16 cellular contexts compared by ENCODE assay signal in genomic region chr1:70401974-70402373, GRCh38. TPM values are rescaled to one million over a fixed set of nuclear protein-coding genes. Genes with fewer than 3 reads are reported as not detected.
DNase-seq lines count a peak whose midpoint lies in the region; ATAC-seq and TF ChIP-seq lines count a peak whose summit lies in the region.
"Had no signal": no experiment of that assay in that cellular context is flagged by ENCODE, and none has a peak within 500 bp of the region (broad histone marks: within the 10 kb centered on the region; RNA-seq: fewer than 3 reads in every experiment).

No MANE protein-coding gene starts in this region.

- H3K36me3 Mint-ChIP-seq in memory B cell (no peaks in the 10 kb centered on the region), H9 (ENCODE audit: insufficient read depth in 1 of 3, low read depth in 3 of 3) (no peaks in the 10 kb centered on the region; a peak in 1 of 7 replicates)
- H3K36me3 Mint-ChIP-seq in naive thymus-derived CD4-positive, alpha-beta T cell: no peaks in the 10 kb centered on the region
- H3K36me3 Mint-ChIP-seq: CD4-positive, CD25-positive, alpha-beta regulatory T cell; CD8-positive, alpha-beta T cell had no signal

- H3K18ac ChIP-seq in trophoblast cell (ENCODE audit: low read length) (no peak overlapping the region), H9 (ENCODE audit: insufficient read length, low read depth, low read length) (no peak overlapping the region)

- H3K23ac ChIP-seq in trophoblast cell (ENCODE audit: low read length): no peak overlapping the region
- H3K23ac ChIP-seq in H9 (ENCODE audit: insufficient read length, low read depth, low read length): no peak overlapping the region

- H4K8ac ChIP-seq in trophoblast cell (ENCODE audit: low read depth, low read length) (no peak overlapping the region), H9 (replicated peaks; ENCODE audit: insufficient read length, low read depth, low read length) (no peak overlapping the region)

- no peaks in the 10 kb centered on the region for H3K36me3 ChIP-seq in naive thymus-derived CD4-positive, alpha-beta T cell (ENCODE audit: control insufficient read depth in 2 of 3, insufficient read depth in 3 of 3, low read length in 3 of 3)
- H3K36me3 ChIP-seq in trophoblast cell (ENCODE audit: control insufficient read depth in 1 of 2, insufficient read depth in 2 of 2, low read length in 2 of 2): no peaks in the 10 kb centered on the region
- H3K36me3 ChIP-seq: BLaER1 had no signal

- H3K27me3 ChIP-seq in naive thymus-derived CD4-positive, alpha-beta T cell (ENCODE audit: control insufficient read depth in 2 of 2, insufficient read depth in 2 of 2, low read length in 2 of 2): no peaks in the 10 kb centered on the region
- H3K27me3 ChIP-seq in trophoblast cell (ENCODE audit: insufficient read depth, low read length) (no peaks in the 10 kb centered on the region), H9 (ENCODE audit: insufficient read depth, low read length) (no peaks in the 10 kb centered on the region)
- H3K27me3 ChIP-seq: BLaER1 had no signal

- H3K9ac ChIP-seq in trophoblast cell (ENCODE audit: low read length): no peak overlapping the region
- no peak overlapping the region for H3K9ac ChIP-seq in H9 (ENCODE audit: extremely low read depth, insufficient read length, low read length)
- H3K9ac ChIP-seq: BLaER1, GM23248 had no signal

- no peak overlapping the region for H3K27ac ChIP-seq in naive thymus-derived CD4-positive, alpha-beta T cell (ENCODE audit: low read depth, low read length)
- no peak overlapping the region for H3K27ac ChIP-seq in trophoblast cell (ENCODE audit: low read depth, low read length)
- H3K27ac ChIP-seq in H9 (ENCODE audit: insufficient read length, low read depth, low read length): no peak overlapping the region
- H3K27ac ChIP-seq: BLaER1, C4-2B, GM23248 had no signal

- H3K4me3 Mint-ChIP-seq in memory B cell (no peak overlapping the region), H9 (no peak overlapping the region)
- no peak overlapping the region for H3K4me3 Mint-ChIP-seq in naive thymus-derived CD4-positive, alpha-beta T cell
- H3K4me3 Mint-ChIP-seq: CD4-positive, CD25-positive, alpha-beta regulatory T cell; CD8-positive, alpha-beta T cell had no signal

- H3K27ac Mint-ChIP-seq in memory B cell (no peak overlapping the region), H9 (no peak overlapping the region)
- no peak overlapping the region for H3K27ac Mint-ChIP-seq in naive thymus-derived CD4-positive, alpha-beta T cell
- H3K27ac Mint-ChIP-seq: CD4-positive, CD25-positive, alpha-beta regulatory T cell; CD8-positive, alpha-beta T cell had no signal

- POLR2A ChIA-PET in naive thymus-derived CD4-positive, alpha-beta T cell (lab: Charles Lee): no interaction called here

- H2BK5ac ChIP-seq in trophoblast cell (ENCODE audit: low read depth, low read length, poor library complexity) (no peak overlapping the region), H9 (ENCODE audit: insufficient read length, low read length) (no peak overlapping the region)

- no peaks in the 10 kb centered on the region for H3K4me1 ChIP-seq in naive thymus-derived CD4-positive, alpha-beta T cell (ENCODE audit: control insufficient read depth in 2 of 2, insufficient read depth in 2 of 2, low read length in 2 of 2)
- no peaks in the 10 kb centered on the region for H3K4me1 ChIP-seq in trophoblast cell (ENCODE audit: control insufficient read depth in 1 of 2, insufficient read depth in 2 of 2, low read length in 2 of 2)
- no peaks in the 10 kb centered on the region for H3K4me1 ChIP-seq in H9 (ENCODE audit: insufficient read depth, low read length)
- H3K4me1 ChIP-seq: BLaER1, Caco-2 had no signal

- no peak overlapping the region for H4K12ac ChIP-seq in trophoblast cell (ENCODE audit: low read depth, low read length)

- H3K4me3 ChIP-seq in naive thymus-derived CD4-positive, alpha-beta T cell (ENCODE audit: low read length): no peak overlapping the region
- no peak overlapping the region for H3K4me3 ChIP-seq in trophoblast cell (ENCODE audit: low read depth, low read length)
- H3K4me3 ChIP-seq: BLaER1, GM23248 had no signal

- H3K79me1 ChIP-seq in trophoblast cell (ENCODE audit: low read length) (no peaks in the 10 kb centered on the region), H9 (ENCODE audit: insufficient read depth, low read depth, low read length, poor library complexity, severe bottlenecking) (no peaks in the 10 kb centered on the region)

- H3K56ac ChIP-seq in H9 (ENCODE audit: insufficient read length, low read depth, low read length): no peak overlapping the region

- no peaks in the 10 kb centered on the region for H3K23me2 ChIP-seq in H9 (ENCODE audit: insufficient read length, low read depth, low read length, poor library complexity, severe bottlenecking)

- TF ChIP-seq CTCF in H9 (conservative IDR thresholded peaks at IDR 0.05): no peak

- H3K4me1 Mint-ChIP-seq in memory B cell: no peaks in the 10 kb centered on the region
- no peaks in the 10 kb centered on the region for H3K4me1 Mint-ChIP-seq in naive thymus-derived CD4-positive, alpha-beta T cell
- peaks cover 5 to 15% of the 10 kb centered on the region in 2 experiments for H3K4me1 Mint-ChIP-seq in H9
- H3K4me1 Mint-ChIP-seq: CD4-positive, CD25-positive, alpha-beta regulatory T cell had no signal

- H4K20me1 ChIP-seq in H9 (ENCODE audit: control insufficient read depth, insufficient read depth, insufficient read length): no peaks in the 10 kb centered on the region
- H4K20me1 ChIP-seq: BLaER1 had no signal

- H2AK5ac ChIP-seq in trophoblast cell (ENCODE audit: low read length) (no peak overlapping the region), H9 (ENCODE audit: insufficient read length, low read length) (no peak overlapping the region)

- DNase-seq in memory B cell (ENCODE audit: low spot score in 2 of 2): no peak
- DNase-seq in naive thymus-derived CD4-positive, alpha-beta T cell: no peak
- no peak for DNase-seq in trophoblast cell
- no peak for DNase-seq in H9
- DNase-seq: Caco-2; CD4-positive, CD25-positive, alpha-beta regulatory T cell; CD8-positive, alpha-beta T cell; DMS153; DND-41; GM23248; H7 had no signal

- no peaks in the 10 kb centered on the region for H3K9me3 ChIP-seq in naive thymus-derived CD4-positive, alpha-beta T cell (ENCODE audit: control insufficient read depth in 2 of 3, low read length in 3 of 3)
- no peaks in the 10 kb centered on the region for H3K9me3 ChIP-seq in trophoblast cell (ENCODE audit: insufficient read depth, low read depth, low read length)
- no peaks in the 10 kb centered on the region for H3K9me3 ChIP-seq in H9 (ENCODE audit: control insufficient read depth, low read depth, low read length)
- H3K9me3 ChIP-seq: BLaER1, Caco-2 had no signal

- H3K4ac ChIP-seq in trophoblast cell (ENCODE audit: low read depth, low read length): no peak overlapping the region
- H3K4ac ChIP-seq in H9 (ENCODE audit: low read depth, low read length): no peak overlapping the region

- no peak overlapping the region for H2AFZ ChIP-seq in trophoblast cell (ENCODE audit: insufficient read depth, low read length, poor library complexity)
- H2AFZ ChIP-seq in H9 (ENCODE audit: low read length): no peak overlapping the region
- H2AFZ ChIP-seq: GM23248 had no signal

- no peak overlapping the region for H2BK120ac ChIP-seq in trophoblast cell (ENCODE audit: insufficient read depth, low read length, poor library complexity)
- H2BK120ac ChIP-seq in H9 (ENCODE audit: low read depth, low read length, poor library complexity, severe bottlenecking): no peak overlapping the region

- ATAC-seq in GM18867 (IDR thresholded peaks at IDR 0.05; ENCODE audit: unreplicated experiment): peak; percentile 44
- peak; percentile 70 for ATAC-seq in HG03175 (IDR thresholded peaks at IDR 0.05; ENCODE audit: unreplicated experiment)
- peak; percentile 57 for ATAC-seq in memory B cell (ENCODE audit: low read depth)
- no peak for ATAC-seq in naive thymus-derived CD4-positive, alpha-beta T cell
- ATAC-seq: CD8-positive, alpha-beta T cell; HCT116 had no signal

- H3K4me2 ChIP-seq in trophoblast cell (ENCODE audit: low read length) (no peak overlapping the region), H9 (ENCODE audit: insufficient read depth, insufficient read length, low read length) (no peak overlapping the region)
- H3K4me2 ChIP-seq: BLaER1 had no signal

- H3K79me2 ChIP-seq in trophoblast cell (ENCODE audit: control insufficient read depth, insufficient read depth, low read length, poor library complexity) (no peaks in the 10 kb centered on the region), H9 (ENCODE audit: insufficient read depth, low read length) (no peaks in the 10 kb centered on the region)

- H2BK20ac ChIP-seq in H9 (ENCODE audit: low read depth, low read length, poor library complexity, severe bottlenecking): no peak overlapping the region

- no CpG with 5 or more reads among the region's 1 CpG for WGBS in trophoblast cell (ENCODE audit: extremely low coverage, insufficient coverage, insufficient read length)
- WGBS in H9 (ENCODE audit: extremely low coverage, insufficient read length, low lambda C conversion rate): no CpG with 5 or more reads among the region's 1 CpG

- peaks cover 4% of the 10 kb centered on the region for H3K27me3 Mint-ChIP-seq in memory B cell
- peaks cover 3 to 39% (median 10%) of the 10 kb centered on the region in 5 donors for H3K27me3 Mint-ChIP-seq in naive thymus-derived CD4-positive, alpha-beta T cell
- no peaks in the 10 kb centered on the region; the same call in 1 of the 2 replicates for H3K27me3 Mint-ChIP-seq in H9 (ENCODE audit: low read depth)

- H3K9me3 Mint-ChIP-seq in memory B cell: no peaks in the 10 kb centered on the region
- peaks cover 0 to 2% (median 0%) of the 10 kb centered on the region in 11 donors for H3K9me3 Mint-ChIP-seq in naive thymus-derived CD4-positive, alpha-beta T cell
- no peaks in the 10 kb centered on the region for H3K9me3 Mint-ChIP-seq in H9
- H3K9me3 Mint-ChIP-seq: CD8-positive, alpha-beta T cell had no signal

- no peak overlapping the region for H2BK15ac ChIP-seq in H9 (ENCODE audit: low read depth, low read length)

- no peak overlapping the region for H4K91ac ChIP-seq in trophoblast cell (ENCODE audit: low read depth, low read length)
- no peak overlapping the region for H4K91ac ChIP-seq in H9 (ENCODE audit: insufficient read length, low read depth, low read length)

- no peak overlapping the region for H3K14ac ChIP-seq in trophoblast cell (ENCODE audit: low read length)
- H3K14ac ChIP-seq in H9 (ENCODE audit: insufficient read depth, low read length): no peak overlapping the region

- H2BK12ac ChIP-seq in trophoblast cell (ENCODE audit: low read length) (no peak overlapping the region), H9 (ENCODE audit: insufficient read length, low read depth, low read length) (no peak overlapping the region)

- CTCF ChIA-PET in naive thymus-derived CD4-positive, alpha-beta T cell (lab: Charles Lee): no interaction called here

- no peak overlapping the region for H3T11ph ChIP-seq in H9 (ENCODE audit: low read length)

- intact Hi-C loops in naive thymus-derived CD4-positive, alpha-beta T cell (cut with micrococcal nuclease): no loop called here

- no peak overlapping the region for H4K5ac ChIP-seq in H9 (ENCODE audit: insufficient read length, low read depth, low read length)

RNA-seq across cellular contexts. Expression of gene CTH, which starts 9.1 kb away (rescaled TPM):
- total RNA-seq in naive thymus-derived CD4-positive, alpha-beta T cell: 1 to 10 TPM; 2.6 to 7.1 (median 5.1) TPM
- 1 to 10 TPM; 2.8 to 3.5 TPM for polyA plus RNA-seq in naive thymus-derived CD4-positive, alpha-beta T cell
- 10.7 TPM in 2 replicates for polyA plus RNA-seq in trophoblast cell (2013)
- 15.3 and 15.5 TPM in 2 replicates for total RNA-seq in H9 (2021)

RNA-seq across cellular contexts. Expression of gene ANKRD13C, which starts 47.5 kb away (rescaled TPM):
- total RNA-seq in naive thymus-derived CD4-positive, alpha-beta T cell: 10 to 100 TPM; 23.8 to 31.4 (median 28.1) TPM
- 10 to 100 TPM; 13.2 to 19.1 TPM for polyA plus RNA-seq in naive thymus-derived CD4-positive, alpha-beta T cell
- 19.2 and 19.5 TPM in 2 replicates for polyA plus RNA-seq in trophoblast cell (2013)
- total RNA-seq in H9 (2021): 19.7 and 21.1 TPM in 2 replicates
